ENCODE assay signal across 8 cellular contexts in genomic region chr5:43121565-43122484, GRCh38. TPM values are rescaled to one million over a fixed set of nuclear protein-coding genes. Genes with fewer than 3 reads are reported as not detected.
DNase-seq lines count a peak whose midpoint lies in the region; ATAC-seq and TF ChIP-seq lines count a peak whose summit lies in the region.

No MANE protein-coding gene starts in this region.

- H3K36me3 ChIP-seq in DOHH2 (ENCODE audit: control insufficient read depth, low read length), result peaks cover 50% of the 10 kb centered on the region

- no peaks in the 10 kb centered on the region for H3K27me3 ChIP-seq in DOHH2 (ENCODE audit: control insufficient read depth, low read length)

- peak overlapping the region; percentile 82 for H3K4me2 ChIP-seq in DOHH2 (ENCODE audit: low read length)

- no peaks in the 10 kb centered on the region for H3K9me3 ChIP-seq in DOHH2 (ENCODE audit: control insufficient read depth, insufficient read depth, low read length)

- peak; percentile 84 to 95 for DNase-seq in NOMO-1 (lab: John Stamatoyannopoulos, UW; ENCODE audit: unreplicated experiment in 2 of 2)
- DNase-seq in T47D (ENCODE audit: low read depth in 1 of 2, low spot score in 1 of 2), result peak; percentile 43 to 51
- DNase-seq in iris pigment epithelial cell (ENCODE audit: low read depth), result peak; percentile 74
- no peak for DNase-seq in mesenteric fat pad (ENCODE audit: low spot score)

- peaks cover 54% of the 10 kb centered on the region for H3K79me2 ChIP-seq in DOHH2 (ENCODE audit: control insufficient read depth, low read length)

- H3K4me3 ChIP-seq in DOHH2 (ENCODE audit: low read length), result peak overlapping the region; percentile 82

- peak overlapping the region; percentile 94 for H3K27ac Mint-ChIP-seq in stimulated activated memory B cell treated with anti-CD40 and anti-IgM and Interleukin-4, amounts not matched to agents 10 μg/mL and 1 μg/mL and 100 μg/mL, for 72 hours

- H3K27ac ChIP-seq in DOHH2 (ENCODE audit: low read depth, low read length), result peak overlapping the region; percentile 74

- no peaks in the 10 kb centered on the region for H3K9me2 ChIP-seq in DOHH2 (replicated peaks; ENCODE audit: control insufficient read depth, low read length)

- peak overlapping the region; percentile 96 for H3K4me3 Mint-ChIP-seq in stimulated activated memory B cell treated with anti-CD40 and anti-IgM and Interleukin-4, amounts not matched to agents 10 μg/mL and 1 μg/mL and 100 μg/mL, for 72 hours

- H3F3A ChIP-seq in DOHH2 (ENCODE audit: control insufficient read depth, insufficient read depth), result no peaks in the 10 kb centered on the region

- no peaks in the 10 kb centered on the region for H3K9me3 Mint-ChIP-seq in stimulated activated memory B cell treated with anti-CD40 and anti-IgM and Interleukin-4, amounts not matched to agents 10 μg/mL and 1 μg/mL and 100 μg/mL, for 72 hours

- H3K4me1 Mint-ChIP-seq in stimulated activated memory B cell treated with anti-CD40 and anti-IgM and Interleukin-4, amounts not matched to agents 10 μg/mL and 1 μg/mL and 100 μg/mL, for 72 hours, result peaks cover 29% of the 10 kb centered on the region

- H3K27me3 Mint-ChIP-seq in stimulated activated memory B cell treated with anti-CD40 and anti-IgM and Interleukin-4, amounts not matched to agents 10 μg/mL and 1 μg/mL and 100 μg/mL, for 72 hours, result no peaks in the 10 kb centered on the region

- TF ChIP-seq CTCF in DOHH2 (IDR thresholded peaks at IDR 0.05; ENCODE audit: low read depth, low read length, poor library complexity, severe bottlenecking), result no peak

- H3K36me3 Mint-ChIP-seq in stimulated activated memory B cell treated with anti-CD40 and anti-IgM and Interleukin-4, amounts not matched to agents 10 μg/mL and 1 μg/mL and 100 μg/mL, for 72 hours, result peaks cover 21% of the 10 kb centered on the region

- in situ Hi-C loops in T47D (cut with HindIII; ENCODE audit: low pct_unique_long_range_greater_than_20kb, low sequenced_read_pairs), result no loop called here

- peaks cover 39% of the 10 kb centered on the region for H3K4me1 ChIP-seq in DOHH2 (ENCODE audit: control insufficient read depth, low read length)

- H4K20me1 ChIP-seq in DOHH2 (ENCODE audit: control insufficient read depth, insufficient read depth, low read depth, low read length), result peaks cover 15% of the 10 kb centered on the region; the same call in 1 of the 2 replicates

- ATAC-seq in GM19324 (IDR thresholded peaks at IDR 0.05; ENCODE audit: low FRiP score, unreplicated experiment) (peak; percentile 48), HG03354 (IDR thresholded peaks at IDR 0.05; ENCODE audit: poor library complexity, severe bottlenecking, unreplicated experiment) (peak; percentile 45)
- peak; percentile 59 for ATAC-seq in stimulated activated memory B cell treated with anti-CD40 and anti-IgM and Interleukin-4, amounts not matched to agents 10 μg/mL and 1 μg/mL and 100 μg/mL, for 72 hours

RNA-seq across cellular contexts. Expression of gene ZNF131, which starts 1.1 kb away (rescaled TPM):
- total RNA-seq in mesenteric fat pad, result 28.3 TPM
